34 cellular contexts compared by ENCODE assay signal in the genomic region with DNA sequence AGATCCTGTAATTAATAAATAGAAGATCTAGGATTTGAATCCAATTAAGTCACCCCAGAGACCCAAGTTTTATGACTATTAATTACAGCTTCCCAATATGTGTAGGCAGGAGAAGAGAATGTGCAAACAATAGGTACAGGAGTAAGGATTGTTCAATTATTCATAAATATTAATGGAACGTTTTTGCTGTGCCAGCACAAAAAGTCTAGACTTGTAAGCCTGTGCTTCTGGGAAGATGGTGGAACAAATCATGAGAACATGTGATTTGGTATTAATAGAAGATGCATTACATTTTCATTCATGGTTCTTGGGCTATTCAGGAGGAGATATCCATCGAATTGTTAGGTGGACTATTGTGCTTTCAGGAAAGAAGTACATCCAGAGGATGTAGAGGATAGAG.
"Had no signal": no experiment of that assay in that cellular context is flagged by ENCODE, and none has a peak within 500 bp of the region (broad histone marks: within the 10 kb centered on the region; RNA-seq: fewer than 3 reads in every experiment).

No MANE protein-coding gene starts in this region.

- H3K4me3 ChIP-seq: MG63 had no signal

- H3K9me3 ChIP-seq: MG63 had no signal

- DNase-seq: Kasumi-1, MG63, MM.1S, MV-4-11, NCI-H1048, NCI-H1092, NCI-H1092 treated with DMSO at 0.1 percent for 48 hours, NCI-H1105, NCI-H1105 treated with DMSO at 0.1 percent for 48 hours, NCI-H1417 treated with DMSO at 0.1 percent for 48 hours, NCI-H1436, NCI-H1436 treated with DMSO at 0.1 percent for 48 hours, NCI-H146, NCI-H1694, NCI-H1694 treated with DMSO at 0.1 percent for 48 hours, NCI-H187, NCI-H187 treated with DMSO at 0.1 percent for 48 hours, NCI-H1930, NCI-H2029, NCI-H2029 treated with DMSO at 0.1 percent for 48 hours, NCI-H2081, NCI-H2081 treated with DMSO at 0.1 percent for 48 hours, NCI-H2107, NCI-H2171, NCI-H2171 treated with DMSO at 0.1 percent for 48 hours, NCI-H2227 treated with DMSO at 0.1 percent for 48 hours, NCI-H226, NCI-H345, NCI-H446, NCI-H446 treated with DMSO at 0.1 percent for 48 hours, NCI-H510A, NCI-H510A treated with DMSO at 0.1 percent for 48 hours, NCI-H524, NCI-H524 treated with DMSO at 0.1 percent for 48 hours had no signal

- H3K36me3 ChIP-seq: MG63 had no signal

- H3K27me3 ChIP-seq: MG63 had no signal
